ENCODE assay signal across 1 cellular context in genomic region chr22:25176799-25177198, GRCh38.
TF ChIP-seq lines count a peak whose summit lies in the region.

No MANE protein-coding gene starts in this region.

TF ChIP-seq in HepG2, 621 proteins besides CTCF, POLR2A, EP300 and RAD21:
- TF ChIP-seq ZNF3 (CRISPR knock-in tag; IDR thresholded peaks at IDR 0.05) (0 out of 2 replicates have a peak, but pooled peaks have one; percentile 40), ZKSCAN8 (CRISPR knock-in tag; IDR thresholded peaks at IDR 0.05; ENCODE audit: borderline replicate concordance) (0 out of 2 replicates have a peak, but pooled peaks have one; percentile 32)
- TF ChIP-seq, protein P1, sequence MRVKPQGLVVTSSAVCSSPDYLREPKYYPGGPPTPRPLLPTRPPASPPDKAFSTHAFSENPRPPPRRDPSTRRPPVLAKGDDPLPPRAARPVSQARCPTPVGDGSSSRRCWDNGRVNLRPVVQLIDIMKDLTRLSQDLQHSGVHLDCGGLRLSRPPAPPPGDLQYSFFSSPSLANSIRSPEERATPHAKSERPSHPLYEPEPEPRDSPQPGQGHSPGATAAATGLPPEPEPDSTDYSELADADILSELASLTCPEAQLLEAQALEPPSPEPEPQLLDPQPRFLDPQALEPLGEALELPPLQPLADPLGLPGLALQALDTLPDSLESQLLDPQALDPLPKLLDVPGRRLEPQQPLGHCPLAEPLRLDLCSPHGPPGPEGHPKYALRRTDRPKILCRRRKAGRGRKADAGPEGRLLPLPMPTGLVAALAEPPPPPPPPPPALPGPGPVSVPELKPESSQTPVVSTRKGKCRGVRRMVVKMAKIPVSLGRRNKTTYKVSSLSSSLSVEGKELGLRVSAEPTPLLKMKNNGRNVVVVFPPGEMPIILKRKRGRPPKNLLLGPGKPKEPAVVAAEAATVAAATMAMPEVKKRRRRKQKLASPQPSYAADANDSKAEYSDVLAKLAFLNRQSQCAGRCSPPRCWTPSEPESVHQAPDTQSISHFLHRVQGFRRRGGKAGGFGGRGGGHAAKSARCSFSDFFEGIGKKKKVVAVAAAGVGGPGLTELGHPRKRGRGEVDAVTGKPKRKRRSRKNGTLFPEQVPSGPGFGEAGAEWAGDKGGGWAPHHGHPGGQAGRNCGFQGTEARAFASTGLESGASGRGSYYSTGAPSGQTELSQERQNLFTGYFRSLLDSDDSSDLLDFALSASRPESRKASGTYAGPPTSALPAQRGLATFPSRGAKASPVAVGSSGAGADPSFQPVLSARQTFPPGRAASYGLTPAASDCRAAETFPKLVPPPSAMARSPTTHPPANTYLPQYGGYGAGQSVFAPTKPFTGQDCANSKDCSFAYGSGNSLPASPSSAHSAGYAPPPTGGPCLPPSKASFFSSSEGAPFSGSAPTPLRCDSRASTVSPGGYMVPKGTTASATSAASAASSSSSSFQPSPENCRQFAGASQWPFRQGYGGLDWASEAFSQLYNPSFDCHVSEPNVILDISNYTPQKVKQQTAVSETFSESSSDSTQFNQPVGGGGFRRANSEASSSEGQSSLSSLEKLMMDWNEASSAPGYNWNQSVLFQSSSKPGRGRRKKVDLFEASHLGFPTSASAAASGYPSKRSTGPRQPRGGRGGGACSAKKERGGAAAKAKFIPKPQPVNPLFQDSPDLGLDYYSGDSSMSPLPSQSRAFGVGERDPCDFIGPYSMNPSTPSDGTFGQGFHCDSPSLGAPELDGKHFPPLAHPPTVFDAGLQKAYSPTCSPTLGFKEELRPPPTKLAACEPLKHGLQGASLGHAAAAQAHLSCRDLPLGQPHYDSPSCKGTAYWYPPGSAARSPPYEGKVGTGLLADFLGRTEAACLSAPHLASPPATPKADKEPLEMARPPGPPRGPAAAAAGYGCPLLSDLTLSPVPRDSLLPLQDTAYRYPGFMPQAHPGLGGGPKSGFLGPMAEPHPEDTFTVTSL (CRISPR knock-in tag; IDR thresholded peaks at IDR 0.05; ENCODE audit: borderline replicate concordance): no peak
